Comparison of ENCODE assay signal across 12 cellular contexts in the genomic region with DNA sequence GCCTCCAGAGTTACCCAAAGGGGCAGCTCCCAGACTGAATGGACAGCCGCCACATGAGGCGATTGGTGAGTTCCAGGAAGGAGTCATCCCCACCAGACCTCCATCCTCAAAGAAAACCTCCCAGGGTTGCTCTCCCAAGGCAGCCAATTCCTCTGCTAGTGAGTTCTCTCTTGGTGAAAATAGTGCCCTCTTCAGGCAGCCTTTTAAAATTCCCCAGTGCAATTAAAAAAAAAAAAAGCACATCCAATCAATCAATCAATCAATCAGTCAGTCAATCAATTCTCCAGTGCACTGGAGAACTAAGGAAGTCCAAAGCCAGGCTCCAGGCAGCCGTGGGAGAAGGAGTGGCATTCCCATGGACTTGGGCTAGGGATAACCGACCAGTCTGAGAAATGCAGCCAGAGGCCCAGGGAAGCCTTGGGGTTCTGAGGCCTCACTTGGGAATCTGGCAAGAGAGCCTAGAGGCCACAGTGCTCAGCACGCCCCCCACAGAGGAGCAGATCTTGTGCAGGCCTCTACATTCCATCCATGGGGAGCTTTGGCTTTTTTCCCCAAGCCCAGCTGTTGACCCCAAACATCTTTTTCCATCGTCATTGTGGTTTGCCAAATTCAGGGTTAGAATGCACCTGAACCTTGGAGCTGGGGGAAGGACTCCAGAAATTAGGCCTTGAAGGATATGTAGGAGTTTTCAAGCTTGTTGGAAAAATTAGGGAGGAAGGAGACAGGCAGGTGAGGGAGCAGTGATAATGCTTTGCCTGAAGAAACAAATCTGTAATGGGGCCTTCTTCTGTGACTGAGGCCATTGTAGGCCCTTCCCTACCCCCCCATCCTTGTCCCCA. TPM values are rescaled to one million over a fixed set of nuclear protein-coding genes. Genes with fewer than 3 reads are reported as not detected.
DNase-seq lines count a peak whose midpoint lies in the region; ATAC-seq, FAIRE-seq and TF ChIP-seq lines count a peak whose summit lies in the region.
"Had no signal": no experiment of that assay in that cellular context is flagged by ENCODE, and none has a peak within 500 bp of the region (broad histone marks: within the 10 kb centered on the region; RNA-seq: fewer than 3 reads in every experiment).

No MANE protein-coding gene starts in this region.

- H3K79me2 ChIP-seq in GM23338 (replicated peaks; ENCODE audit: insufficient read depth), result peaks cover 7% of the 10 kb centered on the region

- no peaks in the 10 kb centered on the region; the same call in 1 of the 2 replicates for H3F3A ChIP-seq in GM23338 (replicated peaks; ENCODE audit: low read depth)

- H3K36me3 ChIP-seq in GM23338 (ENCODE audit: insufficient read depth) (0 out of 2 replicates have a peak, but pooled peaks cover 4% of the 10 kb centered on the region), upper lobe of left lung (no peaks in the 10 kb centered on the region)
- H3K36me3 ChIP-seq: BLaER1 had no signal

- H2AFZ ChIP-seq in GM23338, result no peak overlapping the region

- WGBS in A549 (ENCODE audit: missing lambda C conversion rate), result 55% methylated on average over 6 of the region's 6 CpGs
- 68 to 87% methylated on average over 4 to 6 of the region's 6 CpGs for WGBS in upper lobe of left lung, 2 donors

- H3K4me3 Mint-ChIP-seq in GM23338, result no peak overlapping the region
- H3K4me3 Mint-ChIP-seq: activated T-cell treated with anti-CD3 and anti-CD28 coated beads, Interleukin-2, amount 50 U/mL, for 72 hours; T-helper 1 cell treated with Interleukin-12 subunit alpha and Interleukin-12 subunit beta and Interleukin-4 antibody, amounts not matched to agents 30 μg/mL and 1 μg/mL, for 36 hours had no signal

- DNase-seq in A549 (ENCODE audit: low read depth in 1 of 2, low spot score in 1 of 2), result peak; percentile 48 to 58
- peak; percentile 72 for DNase-seq in GM23338 (ENCODE audit: low spot score)
- no peak for DNase-seq in RWPE1 (ENCODE audit: low spot score)
- peak; percentile 22 for DNase-seq in fibroblast of peridontal ligament (ENCODE audit: extremely low read depth)
- no peak for DNase-seq in NCI-H128 (lab: John Stamatoyannopoulos, UW; ENCODE audit: unreplicated experiment)
- no peak for DNase-seq in upper lobe of left lung
- DNase-seq: activated T-cell treated with anti-CD3 and anti-CD28 coated beads, Interleukin-2, amount 50 U/mL, for 72 hours; NCI-H2227 treated with DMSO at 0.1 percent for 48 hours had no signal

- H3K4me3 ChIP-seq in A549 (no peak overlapping the region), GM23338 (no peak overlapping the region), upper lobe of left lung (no peak overlapping the region)
- H3K4me3 ChIP-seq: BLaER1 had no signal

- H3K9me2 ChIP-seq in GM23338 (ENCODE audit: insufficient read depth), result no peaks in the 10 kb centered on the region

- FAIRE-seq in A549 (lab: Jason Lieb, UNC), result peak; percentile 39

- H3K4me1 Mint-ChIP-seq in GM23338, result peaks cover 27% of the 10 kb centered on the region

- ATAC-seq in A549, result no peak
- no peak for ATAC-seq in GM23338
- no peak for ATAC-seq in GM19467 (IDR thresholded peaks at IDR 0.05; ENCODE audit: unreplicated experiment)
- ATAC-seq in upper lobe of left lung (ENCODE audit: low FRiP score in 2 of 2), result no peak
- ATAC-seq in GM18520 (IDR thresholded peaks at IDR 0.05; ENCODE audit: unreplicated experiment), result no peak
- ATAC-seq: activated T-cell treated with anti-CD3 and anti-CD28 coated beads, Interleukin-2, amount 50 U/mL, for 72 hours had no signal

- H3K9me3 ChIP-seq in A549, result no peaks in the 10 kb centered on the region
- no peaks in the 10 kb centered on the region for H3K9me3 ChIP-seq in upper lobe of left lung
- H3K9me3 ChIP-seq: BLaER1 had no signal

- no peak for TF ChIP-seq EP300 in A549 (IDR thresholded peaks at IDR 0.05)
- TF ChIP-seq EP300 in upper lobe of left lung (IDR thresholded peaks at IDR 0.05), result no peak

- H3K4me1 ChIP-seq in A549, result peaks cover 69% of the 10 kb centered on the region
- peaks cover 18% of the 10 kb centered on the region for H3K4me1 ChIP-seq in GM23338 (ENCODE audit: insufficient read depth)
- peaks cover 10 to 32% (median 12%) of the 10 kb centered on the region in 4 donors for H3K4me1 ChIP-seq in upper lobe of left lung
- H3K4me1 ChIP-seq: BLaER1 had no signal

- TF ChIP-seq POLR2A in A549 (IDR thresholded peaks at IDR 0.05; ENCODE audit: low read length) (no peak), upper lobe of left lung (IDR thresholded peaks at IDR 0.05) (no peak)

- H3K27me3 Mint-ChIP-seq in GM23338 (ENCODE audit: insufficient read depth, low read depth, poor library complexity), result peaks cover 30% of the 10 kb centered on the region

- H3K9me3 Mint-ChIP-seq in GM23338, result no peaks in the 10 kb centered on the region
- H3K9me3 Mint-ChIP-seq: activated T-cell treated with anti-CD3 and anti-CD28 coated beads, Interleukin-2, amount 50 U/mL, for 72 hours; T-helper 1 cell treated with Interleukin-12 subunit alpha and Interleukin-12 subunit beta and Interleukin-4 antibody, amounts not matched to agents 30 μg/mL and 1 μg/mL, for 36 hours had no signal

- peaks cover 12% of the 10 kb centered on the region for H3K36me3 Mint-ChIP-seq in GM23338 (ENCODE audit: low read depth)

- H4K20me1 ChIP-seq in GM23338 (replicated peaks; ENCODE audit: insufficient read depth), result peaks cover 2% of the 10 kb centered on the region; the same call in 1 of the 2 replicates
- H4K20me1 ChIP-seq: BLaER1 had no signal

- no peak overlapping the region for H3K27ac Mint-ChIP-seq in GM23338
- H3K27ac Mint-ChIP-seq: activated T-cell treated with anti-CD3 and anti-CD28 coated beads, Interleukin-2, amount 50 U/mL, for 72 hours; T-helper 1 cell treated with Interleukin-12 subunit alpha and Interleukin-12 subunit beta and Interleukin-4 antibody, amounts not matched to agents 30 μg/mL and 1 μg/mL, for 36 hours had no signal

- H3K4me2 ChIP-seq in A549, result peak overlapping the region; percentile 85
- H3K4me2 ChIP-seq in GM23338, result no peak overlapping the region
- H3K4me2 ChIP-seq: BLaER1 had no signal

- POLR2A ChIA-PET in A549 (lab: Yijun Ruan, JAX) (interaction anchor here (0.5 to 2.0 kb wide), 5 partner anchors 10 to 154 kb away, joined by 3 to 10 read pairs (median 3); a partner anchor contains a TSS), RWPE1 (lab: Yijun Ruan, JAX; ENCODE audit: low non-redundant PET) (no interaction called here)

- TF ChIP-seq RAD21 in A549 (conservative IDR thresholded peaks at IDR 0.05 in 1 of 2, IDR thresholded peaks at IDR 0.05 in 1 of 2), result peak in 1 of 2 experiments; percentile 23; a peak in 2 of 5 replicates

- H3K27me3 ChIP-seq in GM23338 (ENCODE audit: insufficient read depth) (peaks cover 17% of the 10 kb centered on the region), upper lobe of left lung (peaks cover 0 to 12% (median 5%) of the 10 kb centered on the region in 4 donors)
- H3K27me3 ChIP-seq: BLaER1 had no signal

- H3K27ac ChIP-seq in A549 (peak overlapping the region; percentile 96 to 97), GM23338 (ENCODE audit: low read depth) (no peak overlapping the region), RWPE1 (peak overlapping the region; percentile 62), upper lobe of left lung (no peak overlapping the region)
- H3K27ac ChIP-seq: BLaER1 had no signal

- CTCF ChIA-PET in A549 (lab: Yijun Ruan, JAX), result interaction anchor here (0.9 to 2.5 kb wide), 20 partner anchors 10 to 269 kb away, joined by 3 to 18 read pairs (median 5); a partner anchor contains a TSS
- CTCF ChIA-PET in RWPE1 (lab: Yijun Ruan, JAX), result interaction anchor here (1.4 kb wide), 1 partner anchor 91 kb away, joined by 5 read pairs; no protein-coding TSS in a partner anchor

- TF ChIP-seq CTCF in A549 (IDR thresholded peaks at IDR 0.05), result peak; percentile 55
- peak; percentile 55 to 73 for TF ChIP-seq CTCF in GM23338 (conservative IDR thresholded peaks at IDR 0.05; ENCODE audit: low read depth in 2 of 2)
- no peak; the same call in 1 of the 2 replicates for TF ChIP-seq CTCF in RWPE1 (conservative IDR thresholded peaks at IDR 0.05; ENCODE audit: low read depth)
- TF ChIP-seq CTCF in upper lobe of left lung (IDR thresholded peaks at IDR 0.05), result no peak

TF ChIP-seq in A549, 52 proteins besides CTCF, POLR2A, EP300 and RAD21 (continues in another document):
- TF ChIP-seq ZFP36 (IDR thresholded peaks at IDR 0.05; ENCODE audit: borderline replicate concordance, partially characterized antibody) (no peak), NPAS2 (CRISPR knock-in tag; IDR thresholded peaks at IDR 0.05; ENCODE audit: borderline replicate concordance) (no peak), GATA3 (IDR thresholded peaks at IDR 0.05; ENCODE audit: borderline replicate concordance) (no peak)
- TF ChIP-seq, protein P1, sequence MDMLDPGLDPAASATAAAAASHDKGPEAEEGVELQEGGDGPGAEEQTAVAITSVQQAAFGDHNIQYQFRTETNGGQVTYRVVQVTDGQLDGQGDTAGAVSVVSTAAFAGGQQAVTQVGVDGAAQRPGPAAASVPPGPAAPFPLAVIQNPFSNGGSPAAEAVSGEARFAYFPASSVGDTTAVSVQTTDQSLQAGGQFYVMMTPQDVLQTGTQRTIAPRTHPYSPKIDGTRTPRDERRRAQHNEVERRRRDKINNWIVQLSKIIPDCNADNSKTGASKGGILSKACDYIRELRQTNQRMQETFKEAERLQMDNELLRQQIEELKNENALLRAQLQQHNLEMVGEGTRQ (IDR thresholded peaks at IDR 0.05), result no peak

TF ChIP-seq in GM23338, 12 proteins besides CTCF, POLR2A, EP300 and RAD21:
- TF ChIP-seq ZNF331 (CRISPR knock-in tag; IDR thresholded peaks at IDR 0.05; ENCODE audit: low read depth) (no peak), EZH2phosphoT487 (IDR thresholded peaks at IDR 0.05; ENCODE audit: unreplicated experiment) (no peak), JUNB (IDR thresholded peaks at IDR 0.05; ENCODE audit: unreplicated experiment) (no peak), CREB1 (CRISPR knock-in tag; IDR thresholded peaks at IDR 0.05; ENCODE audit: low read depth) (no peak)
- TF ChIP-seq, protein P2, sequence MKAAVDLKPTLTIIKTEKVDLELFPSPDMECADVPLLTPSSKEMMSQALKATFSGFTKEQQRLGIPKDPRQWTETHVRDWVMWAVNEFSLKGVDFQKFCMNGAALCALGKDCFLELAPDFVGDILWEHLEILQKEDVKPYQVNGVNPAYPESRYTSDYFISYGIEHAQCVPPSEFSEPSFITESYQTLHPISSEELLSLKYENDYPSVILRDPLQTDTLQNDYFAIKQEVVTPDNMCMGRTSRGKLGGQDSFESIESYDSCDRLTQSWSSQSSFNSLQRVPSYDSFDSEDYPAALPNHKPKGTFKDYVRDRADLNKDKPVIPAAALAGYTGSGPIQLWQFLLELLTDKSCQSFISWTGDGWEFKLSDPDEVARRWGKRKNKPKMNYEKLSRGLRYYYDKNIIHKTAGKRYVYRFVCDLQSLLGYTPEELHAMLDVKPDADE (IDR thresholded peaks at IDR 0.05), result no peak
TF ChIP-seq in GM23338: peak in this region for 0.

RNA-seq across cellular contexts. Expression of a gene that starts 4.8 kb away (rescaled TPM):
- polyA plus RNA-seq in A549 (2011; rRNA removed) (114 and 158 TPM in 2 replicates), A549 (2017; fragmentation: RNase III; extraction: RNeasy Plus Mini Kit Qiagen cat#74134 plus additional on column Dnase treatment) (83.8 to 104 TPM (median 90.7 TPM) in 3 replicates), GM23338 (2016; fragmentation: Nextera tagmentation; extraction: Ambion mirVana) (8.7 and 10.0 TPM in 2 replicates)
- polyA plus RNA-seq in A549 (2012; cell fraction: cytosol; rRNA removed), result 109 and 154 TPM in 2 replicates
- polyA plus RNA-seq in A549 (2012; cell fraction: nucleus; rRNA removed), result 113 and 118 TPM in 2 replicates
- polyA minus RNA-seq in A549 (2011; rRNA and poly(A)+ RNA removed), result 292 and 372 TPM in 2 replicates
- 14.5 and 17.7 TPM in 2 replicates for total RNA-seq in GM23338 (2014; rRNA removed; shearing (Covaris generic))
- 10 to 100 TPM; 15.5 to 39.8 (median 26.5) TPM for total RNA-seq in upper lobe of left lung

Comparison
In these comparisons a context has a peak if more than half of its experiments do, and no peak if none do; other contexts are left out.
1. DNase-seq: peak in A549 (2 of 2), GM23338 (single experiment) and fibroblast of peridontal ligament (single experiment); none in RWPE1 (single experiment), NCI-H128 (single experiment) and upper lobe of left lung (0 of 2).
2. H3K27ac ChIP-seq: peak in A549 (2 of 2) and RWPE1 (single experiment); none in GM23338 (single experiment) and upper lobe of left lung (0 of 4).
3. CTCF ChIP-seq: peak in A549 (single experiment) and GM23338 (2 of 2); none in RWPE1 (single experiment) and upper lobe of left lung (0 of 6).